17 cellular contexts compared by ENCODE assay signal in the genomic region with DNA sequence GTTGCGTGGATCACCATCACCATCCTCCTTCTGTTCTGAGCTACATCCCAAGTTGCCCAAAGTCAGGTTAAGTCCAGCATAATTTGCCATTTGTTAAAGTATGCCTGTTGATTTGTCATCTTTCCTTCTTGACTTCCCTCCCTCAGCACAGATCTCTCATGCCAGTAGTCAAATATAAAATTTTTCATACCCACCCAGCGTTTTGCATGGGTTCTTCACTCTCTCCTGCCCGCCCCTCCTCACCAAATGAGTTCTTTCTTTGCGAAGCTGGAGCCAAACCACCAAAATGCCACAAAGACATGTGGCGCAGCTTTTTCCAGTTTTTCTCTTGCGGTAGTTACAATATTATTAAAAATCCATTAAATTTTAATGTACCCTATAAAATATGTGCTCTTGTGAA.
A peak's percentile ranks its signal among the peaks of the same experiment; 100 is the strongest.
DNase-seq lines count a peak whose midpoint lies in the region; ATAC-seq and TF ChIP-seq lines count a peak whose summit lies in the region.
"Had no signal": no experiment of that assay in that cellular context is flagged by ENCODE, and none has a peak within 500 bp of the region (broad histone marks: within the 10 kb centered on the region; RNA-seq: fewer than 3 reads in every experiment).

No MANE protein-coding gene starts in this region.

- H3K36me3 ChIP-seq in Caco-2 (ENCODE audit: control insufficient read depth, insufficient read depth, low read length) = no peaks in the 10 kb centered on the region
- H3K36me3 ChIP-seq in KOPT-K1 (ENCODE audit: insufficient read depth, low read length) = peaks cover 34% of the 10 kb centered on the region
- H3K36me3 ChIP-seq in adrenal gland (replicated peaks in 1 of 2) = no peaks in the 10 kb centered on the region
- H3K36me3 ChIP-seq: MG63 had no signal

- no peak for TF ChIP-seq CTCF in Caco-2 (IDR thresholded peaks at IDR 0.05; ENCODE audit: insufficient read depth in 1 of 2, low read depth in 1 of 2, low read length in 1 of 2, severe bottlenecking in 1 of 2, unreplicated experiment in 1 of 2)
- no peak for TF ChIP-seq CTCF in adrenal gland (IDR thresholded peaks at IDR 0.05)
- TF ChIP-seq CTCF in neural crest cell (conservative IDR thresholded peaks at IDR 0.05) = no peak

- DNase-seq in Caco-2 (no peak), adrenal gland (no peak), neural crest cell (ENCODE audit: low read depth, low spot score) (no peak), activated gamma-delta T cell treated with Interleukin-2 at 50 U/mL for 16 hours (no peak)
- no peak for DNase-seq in activated CD4-positive, alpha-beta T cell treated with anti-CD3 and anti-CD28 coated beads for 1 hour
- no peak for DNase-seq in stimulated activated CD8-positive, alpha-beta memory T cell treated with anti-CD3 and anti-CD28 coated beads, Interleukin-4, amount 100 ng/mL, for 48 hours
- DNase-seq in naive thymus-derived CD8-positive, alpha-beta T cell = no peak
- DNase-seq: CD4-positive, alpha-beta T cell; DMS79; GOT3; KBM-7; MG63; NCI-H1092; NCI-H1694; NCI-H510A treated with DMSO at 0.1 percent for 48 hours; Right ventricle myocardium superior had no signal

- peaks cover 41% of the 10 kb centered on the region for H3K36me3 Mint-ChIP-seq in Caco-2 (ENCODE audit: insufficient read depth, unreplicated experiment)
- peaks cover 11% of the 10 kb centered on the region for H3K36me3 Mint-ChIP-seq in neural crest cell (ENCODE audit: low read depth)
- H3K36me3 Mint-ChIP-seq in naive thymus-derived CD8-positive, alpha-beta T cell = peaks cover 0 to 6% (median 4%) of the 10 kb centered on the region in 3 donors

- POLR2A ChIA-PET in Caco-2 (lab: Charles Lee) = no interaction called here
- POLR2A ChIA-PET in naive thymus-derived CD8-positive, alpha-beta T cell (lab: Charles Lee) = no interaction called here

- ATAC-seq in naive thymus-derived CD8-positive, alpha-beta T cell = no peak

- no peaks in the 10 kb centered on the region for H3K27me3 ChIP-seq in Caco-2 (replicated peaks; ENCODE audit: control insufficient read depth, insufficient read depth, low read length)
- no peaks in the 10 kb centered on the region for H3K27me3 ChIP-seq in adrenal gland
- H3K27me3 ChIP-seq: MG63 had no signal

- no peak for TF ChIP-seq POLR2A in adrenal gland (IDR thresholded peaks at IDR 0.05)

- H3K9me3 ChIP-seq in Caco-2 (no peaks in the 10 kb centered on the region), KOPT-K1 (ENCODE audit: insufficient read depth, low read length, poor library complexity, severe bottlenecking) (no peaks in the 10 kb centered on the region), adrenal gland (replicated peaks in 1 of 3) (no peaks in the 10 kb centered on the region)
- H3K9me3 ChIP-seq: MG63 had no signal

- BruUV-seq in Caco-2 (replicated peaks; lab: Mats Ljungman, UMichigan) = no TSS peak

- WGBS in adrenal gland, 4 donors = 72 to 76% (median 75%) methylated on average over 6 of the region's 6 CpGs

- H3K27ac ChIP-seq in KOPT-K1 (ENCODE audit: low read depth, low read length, poor library complexity, severe bottlenecking) (peak overlapping the region; percentile 97), adrenal gland (peak overlapping the region in 3 of 5 donors; percentile 51 to 83 (median 67))

- no peaks in the 10 kb centered on the region for H3K27me3 Mint-ChIP-seq in Caco-2 (ENCODE audit: insufficient read depth, unreplicated experiment)
- H3K27me3 Mint-ChIP-seq in neural crest cell (ENCODE audit: low read depth) = no peaks in the 10 kb centered on the region
- no peaks in the 10 kb centered on the region for H3K27me3 Mint-ChIP-seq in naive thymus-derived CD8-positive, alpha-beta T cell
- H3K27me3 Mint-ChIP-seq: CD4-positive, alpha-beta T cell had no signal

- H3K4me3 Mint-ChIP-seq in Caco-2 (ENCODE audit: unreplicated experiment) = no peak overlapping the region
- no peak overlapping the region for H3K4me3 Mint-ChIP-seq in neural crest cell
- H3K4me3 Mint-ChIP-seq in naive thymus-derived CD8-positive, alpha-beta T cell = no peak overlapping the region
- H3K4me3 Mint-ChIP-seq: CD4-positive, alpha-beta T cell had no signal

- intact Hi-C loops in Caco-2 (cut with micrococcal nuclease; ENCODE audit: unreplicated experiment) = no loop called here
- intact Hi-C loops in adrenal gland (cut with DNase I) = no loop called here

- H3K4me3 ChIP-seq in Caco-2 (ENCODE audit: low read depth, low read length) = no peak overlapping the region
- H3K4me3 ChIP-seq in adrenal gland = no peak overlapping the region
- H3K4me3 ChIP-seq: MG63 had no signal

- H3K4me1 Mint-ChIP-seq in Caco-2 (ENCODE audit: low read depth, unreplicated experiment) = peaks cover 12% of the 10 kb centered on the region
- H3K4me1 Mint-ChIP-seq in neural crest cell = peaks cover 53% of the 10 kb centered on the region
- H3K4me1 Mint-ChIP-seq in naive thymus-derived CD8-positive, alpha-beta T cell = peaks cover 12 to 45% (median 37%) of the 10 kb centered on the region in 4 donors

- peak overlapping the region; percentile 11 for H3K27ac Mint-ChIP-seq in Caco-2 (ENCODE audit: unreplicated experiment)
- H3K27ac Mint-ChIP-seq in neural crest cell (ENCODE audit: unreplicated experiment) = peak overlapping the region; percentile 17
- H3K27ac Mint-ChIP-seq in naive thymus-derived CD8-positive, alpha-beta T cell = peak overlapping the region in 4 of 10 donors; percentile 9 to 51 (median 30)
- H3K27ac Mint-ChIP-seq: CD4-positive, alpha-beta T cell had no signal

- CTCF ChIA-PET in Caco-2 (lab: Charles Lee) = no interaction called here

- no peaks in the 10 kb centered on the region for H3K9me3 Mint-ChIP-seq in Caco-2 (ENCODE audit: unreplicated experiment)
- peaks cover 2% of the 10 kb centered on the region for H3K9me3 Mint-ChIP-seq in neural crest cell
- no peaks in the 10 kb centered on the region for H3K9me3 Mint-ChIP-seq in naive thymus-derived CD8-positive, alpha-beta T cell
- H3K9me3 Mint-ChIP-seq: CD4-positive, alpha-beta T cell had no signal

- H3K4me1 ChIP-seq in Caco-2 = no peaks in the 10 kb centered on the region; the same call in none of the 2 replicates
- peaks cover 0 to 15% of the 10 kb centered on the region in 2 donors for H3K4me1 ChIP-seq in adrenal gland (replicated peaks in 1 of 2)
